1 cellular context compared by ENCODE assay signal in genomic region chr2:198471291-198471690, GRCh38.
TF ChIP-seq lines count a peak whose summit lies in the region.

No MANE protein-coding gene starts in this region.

TF ChIP-seq in GM12878, 131 proteins besides CTCF, POLR2A, EP300 and RAD21 (continued from another document):
- TF ChIP-seq IRF3 (IDR thresholded peaks at IDR 0.05) (no peak), KDM1A (IDR thresholded peaks at IDR 0.05; ENCODE audit: borderline replicate concordance) (no peak), HSF1 (IDR thresholded peaks at IDR 0.05; ENCODE audit: low read depth, low read length) (no peak), TCF12 (IDR thresholded peaks at IDR 0.05; ENCODE audit: low read depth, low read length) (no peak), ASH2L (IDR thresholded peaks at IDR 0.05; ENCODE audit: borderline replicate concordance, low read depth) (no peak), RFX5 (IDR thresholded peaks at IDR 0.05; ENCODE audit: low read depth, low read length) (no peak), TBL1XR1 (IDR thresholded peaks at IDR 0.05; ENCODE audit: low read depth, low read length) (no peak), HDGF (IDR thresholded peaks at IDR 0.05) (no peak), CBX3 (IDR thresholded peaks at IDR 0.05; ENCODE audit: borderline replicate concordance, low read depth) (no peak)
